8 cellular contexts compared by ENCODE assay signal in genomic region chr7:14717711-14718304, GRCh38.
DNase-seq lines count a peak whose midpoint lies in the region; ATAC-seq and TF ChIP-seq lines count a peak whose summit lies in the region.

No MANE protein-coding gene starts in this region.

- H3K4me1 Mint-ChIP-seq in CD4-positive, alpha-beta memory T cell: no peaks in the 10 kb centered on the region

- DNase-seq in NCI-H69 (lab: John Stamatoyannopoulos, UW) (peak; percentile 62), dedifferentiated amniotic fluid mesenchymal stem cell (ENCODE audit: extremely low spot score) (peak; percentile 33), psoas muscle (no peak), germinal center (ENCODE audit: low spot score) (no peak)
- no peak for DNase-seq in CD4-positive, alpha-beta memory T cell
- no peak for DNase-seq in central memory CD4-positive, alpha-beta T cell

- no peak overlapping the region for H3K4me3 Mint-ChIP-seq in CD4-positive, alpha-beta memory T cell

- CTCF ChIA-PET in CD4-positive, alpha-beta memory T cell (lab: Charles Lee; ENCODE audit: partially characterized antibody): no interaction called here

- peaks cover 3% of the 10 kb centered on the region for H3K4me1 ChIP-seq in psoas muscle
- H3K4me1 ChIP-seq in CD4-positive, alpha-beta memory T cell (ENCODE audit: insufficient read depth, low read length): no peaks in the 10 kb centered on the region

- no peaks in the 10 kb centered on the region for H3K36me3 ChIP-seq in psoas muscle (ENCODE audit: insufficient read depth in 1 of 2, low read depth in 1 of 2)
- no peaks in the 10 kb centered on the region for H3K36me3 ChIP-seq in CD4-positive, alpha-beta memory T cell (ENCODE audit: insufficient read depth, low read length)

- H3K27ac Mint-ChIP-seq in CD4-positive, alpha-beta memory T cell: no peak overlapping the region

- H3K27me3 ChIP-seq in psoas muscle (ENCODE audit: insufficient read depth in 3 of 3, low read length in 2 of 3): no peaks in the 10 kb centered on the region
- H3K27me3 ChIP-seq in CD4-positive, alpha-beta memory T cell (ENCODE audit: insufficient read depth, low read length): no peaks in the 10 kb centered on the region

- no peaks in the 10 kb centered on the region for H3K9me3 Mint-ChIP-seq in CD4-positive, alpha-beta memory T cell

- 19 to 38% (median 24%) methylated on average over 1 of the region's 1 CpG for WGBS in psoas muscle, 3 donors

- no peaks in the 10 kb centered on the region for H3K9me3 ChIP-seq in psoas muscle
- H3K9me3 ChIP-seq in CD4-positive, alpha-beta memory T cell (ENCODE audit: control insufficient read depth in 1 of 2, low read length in 2 of 2): no peaks in the 10 kb centered on the region

- intact Hi-C loops in psoas muscle (cut with DNase I): loop anchor here in 1 of 2 donors (1.0 to 10.0 kb wide), 3 partner anchors 44 to 298 kb away; no protein-coding TSS in a partner anchor
- intact Hi-C loops in CD4-positive, alpha-beta memory T cell (cut with micrococcal nuclease): no loop called here

- peak; percentile 88 for TF ChIP-seq CTCF in 22Rv1 (IDR thresholded peaks at IDR 0.05)
- TF ChIP-seq CTCF in psoas muscle (IDR thresholded peaks at IDR 0.05): peak; percentile 73

- H3K36me3 Mint-ChIP-seq in CD4-positive, alpha-beta memory T cell: no peaks in the 10 kb centered on the region

- ATAC-seq in GM18907 (IDR thresholded peaks at IDR 0.05; ENCODE audit: unreplicated experiment): peak; percentile 34
- ATAC-seq in psoas muscle: peak in 3 of 4 donors; percentile 49 to 80 (median 62)

- peaks cover 0 to 1% of the 10 kb centered on the region in 2 donors for H3K27me3 Mint-ChIP-seq in CD4-positive, alpha-beta memory T cell

- H3K27ac ChIP-seq in 22Rv1 (no peak overlapping the region), psoas muscle (no peak overlapping the region)
- no peak overlapping the region for H3K27ac ChIP-seq in CD4-positive, alpha-beta memory T cell (ENCODE audit: low read depth, low read length)

- POLR2A ChIA-PET in CD4-positive, alpha-beta memory T cell (lab: Charles Lee; ENCODE audit: partially characterized antibody): no interaction called here

- no peak overlapping the region for H3K4me3 ChIP-seq in psoas muscle
- H3K4me3 ChIP-seq in CD4-positive, alpha-beta memory T cell (ENCODE audit: low read length in 2 of 2): no peak overlapping the region

Comparison
In these comparisons a context has a peak if more than half of its experiments do, and no peak if none do; other contexts are left out.
1. DNase-seq: peak in NCI-H69 (single experiment) and dedifferentiated amniotic fluid mesenchymal stem cell (single experiment); none in psoas muscle (0 of 2), CD4-positive, alpha-beta memory T cell (0 of 5), germinal center (single experiment) and central memory CD4-positive, alpha-beta T cell (single experiment).